Comparison of ENCODE assay signal across 1 cellular context in the genomic region with DNA sequence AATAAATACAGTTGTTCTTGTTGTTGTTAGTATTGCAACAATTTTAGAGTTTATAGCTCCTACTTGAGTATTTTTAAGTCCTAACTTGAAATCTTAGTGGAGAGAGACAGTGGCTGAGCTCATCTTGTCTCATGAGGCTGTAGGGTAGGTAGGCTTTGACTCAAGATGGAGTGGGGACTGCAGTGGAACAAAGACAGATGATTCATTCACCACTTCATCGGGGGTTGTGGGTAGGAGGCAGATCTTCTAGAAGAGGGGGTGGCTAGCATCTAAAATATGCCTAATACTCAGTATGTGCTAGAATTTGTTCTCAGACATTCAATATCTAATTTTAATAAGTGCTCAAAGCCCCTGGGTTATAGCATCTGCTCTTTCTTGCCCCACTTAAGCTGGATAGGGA.
TF ChIP-seq lines count a peak whose summit lies in the region.

No MANE protein-coding gene starts in this region.

TF ChIP-seq in GM12878, 131 proteins besides CTCF, POLR2A, EP300 and RAD21:
- TF ChIP-seq RUNX3 (IDR thresholded peaks at IDR 0.05; ENCODE audit: low read length) = peak; percentile 60; the same call in 1 of the 2 replicates
- TF ChIP-seq IKZF2 (IDR thresholded peaks at IDR 0.05) = no peak
- no peak for TF ChIP-seq ESRRA (IDR thresholded peaks at IDR 0.05; ENCODE audit: low read length)
- TF ChIP-seq ETV6 (conservative IDR thresholded peaks at IDR 0.05 in 1 of 2, IDR thresholded peaks at IDR 0.05 in 1 of 2; ENCODE audit: borderline replicate concordance in 1 of 2, low read depth in 1 of 2) = no peak
- no peak for TF ChIP-seq SIN3A (IDR thresholded peaks at IDR 0.05; ENCODE audit: low read depth, low read length)
- peak; percentile 20; the same call in 1 of the 2 replicates for TF ChIP-seq CREM (IDR thresholded peaks at IDR 0.05; ENCODE audit: low read depth)
- no peak for TF ChIP-seq CBX5 (IDR thresholded peaks at IDR 0.05; ENCODE audit: low read depth)
- 0 out of 2 replicates have a peak, but pooled peaks have one; percentile 11 for TF ChIP-seq JUNB (IDR thresholded peaks at IDR 0.05)
- TF ChIP-seq GABPA (IDR thresholded peaks at IDR 0.05; ENCODE audit: low read depth) = no peak
- no peak for TF ChIP-seq TCF7 (IDR thresholded peaks at IDR 0.05; ENCODE audit: borderline replicate concordance)
- no peak for TF ChIP-seq E4F1 (IDR thresholded peaks at IDR 0.05; ENCODE audit: borderline replicate concordance, partially characterized antibody)
- no peak for TF ChIP-seq MXI1 (IDR thresholded peaks at IDR 0.05; ENCODE audit: low read depth, low read length)
- TF ChIP-seq DPF2 (IDR thresholded peaks at IDR 0.05) = no peak
- TF ChIP-seq, protein P1, sequence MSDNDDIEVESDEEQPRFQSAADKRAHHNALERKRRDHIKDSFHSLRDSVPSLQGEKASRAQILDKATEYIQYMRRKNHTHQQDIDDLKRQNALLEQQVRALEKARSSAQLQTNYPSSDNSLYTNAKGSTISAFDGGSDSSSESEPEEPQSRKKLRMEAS (IDR thresholded peaks at IDR 0.05; ENCODE audit: low read depth, low read length) = no peak
- TF ChIP-seq YY1 (IDR thresholded peaks at IDR 0.05; ENCODE audit: low read depth, low read length) = peak; percentile 64
- no peak for TF ChIP-seq PAX5 (IDR thresholded peaks at IDR 0.05; ENCODE audit: borderline replicate concordance, low read depth, low read length)
- TF ChIP-seq ZBTB11 (CRISPR knock-in tag; IDR thresholded peaks at IDR 0.05) = no peak
- no peak for TF ChIP-seq USF2 (IDR thresholded peaks at IDR 0.05; ENCODE audit: borderline replicate concordance, low read depth, low read length)
- TF ChIP-seq, protein P2, sequence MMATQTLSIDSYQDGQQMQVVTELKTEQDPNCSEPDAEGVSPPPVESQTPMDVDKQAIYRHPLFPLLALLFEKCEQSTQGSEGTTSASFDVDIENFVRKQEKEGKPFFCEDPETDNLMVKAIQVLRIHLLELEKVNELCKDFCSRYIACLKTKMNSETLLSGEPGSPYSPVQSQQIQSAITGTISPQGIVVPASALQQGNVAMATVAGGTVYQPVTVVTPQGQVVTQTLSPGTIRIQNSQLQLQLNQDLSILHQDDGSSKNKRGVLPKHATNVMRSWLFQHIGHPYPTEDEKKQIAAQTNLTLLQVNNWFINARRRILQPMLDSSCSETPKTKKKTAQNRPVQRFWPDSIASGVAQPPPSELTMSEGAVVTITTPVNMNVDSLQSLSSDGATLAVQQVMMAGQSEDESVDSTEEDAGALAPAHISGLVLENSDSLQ (IDR thresholded peaks at IDR 0.05) = no peak
- TF ChIP-seq CEBPB (IDR thresholded peaks at IDR 0.05; ENCODE audit: borderline replicate concordance in 1 of 2, low read depth in 2 of 2, low read length in 2 of 2) = no peak
- TF ChIP-seq NFIC (IDR thresholded peaks at IDR 0.05; ENCODE audit: low read depth, low read length) = no peak
- no peak for TF ChIP-seq RB1 (IDR thresholded peaks at IDR 0.05; ENCODE audit: borderline replicate concordance)
